10 cellular contexts compared by ENCODE assay signal in genomic region chr12:27554421-27555186, GRCh38. TPM values are rescaled to one million over a fixed set of nuclear protein-coding genes. Genes with fewer than 3 reads are reported as not detected.
DNase-seq lines count a peak whose midpoint lies in the region; ATAC-seq and TF ChIP-seq lines count a peak whose summit lies in the region.
"Had no signal": no experiment of that assay in that cellular context is flagged by ENCODE, and none has a peak within 500 bp of the region (broad histone marks: within the 10 kb centered on the region; RNA-seq: fewer than 3 reads in every experiment).

No MANE protein-coding gene starts in this region.

- CTCF ChIA-PET in A673 (lab: Charles Lee) = no interaction called here

- peak; percentile 71 for ATAC-seq in RWPE2 (ENCODE audit: low read depth)

- TF ChIP-seq CTCF in A673 (conservative IDR thresholded peaks at IDR 0.05; ENCODE audit: low read depth, low read length) (no peak), RWPE2 (IDR thresholded peaks at IDR 0.05; ENCODE audit: poor library complexity, severe bottlenecking) (no peak), foreskin fibroblast (IDR thresholded peaks at IDR 0.05; ENCODE audit: low read depth, low read length) (no peak), osteocyte (IDR thresholded peaks at IDR 0.05) (no peak)

- intact Hi-C loops in A673 (cut with micrococcal nuclease; ENCODE audit: unreplicated experiment) = no loop called here

- H3K27me3 Mint-ChIP-seq in osteocyte (ENCODE audit: unreplicated experiment) (no peaks in the 10 kb centered on the region), immature natural killer cell (ENCODE audit: low read depth in 3 of 3) (peaks cover 0 to 3% (median 0%) of the 10 kb centered on the region in 3 donors)

- BruUV-seq in A673 (replicated peaks; lab: Mats Ljungman, UMichigan) = no TSS peak

- H3K4me1 ChIP-seq in A673 (ENCODE audit: insufficient read depth, low read length, poor library complexity, severe bottlenecking) (peaks cover 49% of the 10 kb centered on the region), RWPE2 (ENCODE audit: insufficient read depth, poor library complexity, severe bottlenecking) (peaks cover 36% of the 10 kb centered on the region)

- H3K4me3 ChIP-seq in A673 (ENCODE audit: low read depth, low read length, poor library complexity, severe bottlenecking) (peak overlapping the region; percentile 27), RWPE2 (ENCODE audit: severe bottlenecking) (no peak overlapping the region), foreskin fibroblast (ENCODE audit: low read depth in 1 of 2, low read length in 2 of 2) (peak overlapping the region in 1 of 2 donors; percentile 28)

- H3K9me3 Mint-ChIP-seq in osteocyte (ENCODE audit: unreplicated experiment) (no peaks in the 10 kb centered on the region), immature natural killer cell (no peaks in the 10 kb centered on the region)
- H3K9me3 Mint-ChIP-seq: memory B cell had no signal

- POLR2A ChIA-PET in A673 (lab: Charles Lee; ENCODE audit: low non-redundant PET) = no interaction called here

- H3K36me3 ChIP-seq in A673 (ENCODE audit: insufficient read depth, low read length, poor library complexity, severe bottlenecking) (no peaks in the 10 kb centered on the region), RWPE2 (ENCODE audit: low read depth) (no peaks in the 10 kb centered on the region)

- peak overlapping the region; percentile 66 for H3K27ac ChIP-seq in A673 (ENCODE audit: low read depth, low read length, poor library complexity, severe bottlenecking)
- peak overlapping the region; percentile 68 for H3K27ac ChIP-seq in RWPE2 (ENCODE audit: poor library complexity, severe bottlenecking)

- H3K27ac Mint-ChIP-seq in osteocyte (ENCODE audit: unreplicated experiment) = peak overlapping the region; percentile 92
- H3K27ac Mint-ChIP-seq in immature natural killer cell = no peak overlapping the region
- H3K27ac Mint-ChIP-seq: memory B cell had no signal

- H3K4me3 Mint-ChIP-seq in osteocyte (ENCODE audit: unreplicated experiment) (peak overlapping the region; percentile 17), immature natural killer cell (no peak overlapping the region)
- H3K4me3 Mint-ChIP-seq: memory B cell had no signal

- H3K27me3 ChIP-seq in A673 (replicated peaks; ENCODE audit: insufficient read depth, low read depth, low read length, poor library complexity) (no peaks in the 10 kb centered on the region), RWPE2 (ENCODE audit: insufficient read depth, poor library complexity, severe bottlenecking) (no peaks in the 10 kb centered on the region)

- H3K4me1 Mint-ChIP-seq in osteocyte (ENCODE audit: unreplicated experiment) (peaks cover 70% of the 10 kb centered on the region), immature natural killer cell (peaks cover 0 to 1% of the 10 kb centered on the region in 2 donors)
- H3K4me1 Mint-ChIP-seq: memory B cell had no signal

- H3K36me3 Mint-ChIP-seq in osteocyte (ENCODE audit: unreplicated experiment) (peaks cover 3% of the 10 kb centered on the region), immature natural killer cell (no peaks in the 10 kb centered on the region)
- H3K36me3 Mint-ChIP-seq: memory B cell had no signal

- H3K9me3 ChIP-seq in A673 (ENCODE audit: low read depth, low read length, poor library complexity, severe bottlenecking) = no peaks in the 10 kb centered on the region
- H3K9me3 ChIP-seq in RWPE2 (ENCODE audit: severe bottlenecking) = no peaks in the 10 kb centered on the region

- DNase-seq in A673 (ENCODE audit: low spot score) (peak; percentile 62), RWPE2 (ENCODE audit: low spot score) (no peak), foreskin fibroblast (peak; percentile 58 to 74), osteocyte (ENCODE audit: extremely low spot score, unreplicated experiment) (no peak), immature natural killer cell (no peak), NCI-H146 treated with DMSO at 0.1 percent for 48 hours (lab: John Stamatoyannopoulos, UW; ENCODE audit: unreplicated experiment) (no peak)
- no peak for DNase-seq in stimulated activated CD4-positive, alpha-beta T cell treated with anti-CD3 and anti-CD28 coated beads, Interleukin-4, amount 100 ng/mL, for 24 hours
- DNase-seq in activated effector memory CD4-positive, alpha-beta T cell treated with Interleukin-2 at 50 U/mL for 16 hours = no peak
- DNase-seq: NCI-H1417 had no signal

RNA-seq across cellular contexts. Expression of gene PPFIBP1, which starts 30.6 kb away (rescaled TPM):
- total RNA-seq in A673 (2021) = 41.2 and 49.1 TPM in 2 replicates
- 81.5 and 84.1 TPM in 2 replicates for total RNA-seq in osteocyte
- under 1 TPM in 2 of 3 donors, not detected in 1; 0.39 to 0.62 TPM for polyA plus RNA-seq in immature natural killer cell

Comparison
In these comparisons a context has a peak if more than half of its experiments do, and no peak if none do; other contexts are left out.
1. DNase-seq: peak in A673 (single experiment) and foreskin fibroblast (2 of 2); none in RWPE2 (single experiment), osteocyte (single experiment), immature natural killer cell (0 of 3), NCI-H146 treated with DMSO at 0.1 percent for 48 hours (single experiment), stimulated activated CD4-positive, alpha-beta T cell treated with anti-CD3 and anti-CD28 coated beads, Interleukin-4, amount 100 ng/mL, for 24 hours (single experiment) and activated effector memory CD4-positive, alpha-beta T cell treated with Interleukin-2 at 50 U/mL for 16 hours (single experiment).